ENCODE assay signal across 25 cellular contexts in genomic region chr13:37531054-37531453, GRCh38.
DNase-seq lines count a peak whose midpoint lies in the region; ATAC-seq, FAIRE-seq and TF ChIP-seq lines count a peak whose summit lies in the region.
"Had no signal": no experiment of that assay in that cellular context is flagged by ENCODE, and none has a peak within 500 bp of the region (broad histone marks: within the 10 kb centered on the region; RNA-seq: fewer than 3 reads in every experiment).

No MANE protein-coding gene starts in this region.

- H3K9me3 Mint-ChIP-seq in GM23338 (peaks cover 3% of the 10 kb centered on the region; the same call in 1 of the 3 replicates), astrocyte (ENCODE audit: unreplicated experiment) (peaks cover 5% of the 10 kb centered on the region)

- H3K4me1 ChIP-seq in GM23338 (ENCODE audit: insufficient read depth) = no peaks in the 10 kb centered on the region
- H3K4me1 ChIP-seq in astrocyte (ENCODE audit: insufficient read depth, low read length) = peaks cover 4% of the 10 kb centered on the region
- no peaks in the 10 kb centered on the region for H3K4me1 ChIP-seq in right cardiac atrium (ENCODE audit: control insufficient read depth, insufficient read depth, low read length)
- H3K4me1 ChIP-seq: body of pancreas, neural progenitor cell, uterus had no signal

- H3K79me2 ChIP-seq in GM23338 (replicated peaks; ENCODE audit: insufficient read depth) (no peaks in the 10 kb centered on the region), astrocyte (ENCODE audit: insufficient read depth, low read length) (no peaks in the 10 kb centered on the region)

- H3F3A ChIP-seq in GM23338 (replicated peaks; ENCODE audit: low read depth) = no peaks in the 10 kb centered on the region

- H3K4me1 Mint-ChIP-seq in GM23338 (0 out of 3 replicates have a peak, but pooled peaks cover 2% of the 10 kb centered on the region), astrocyte (ENCODE audit: low read depth, unreplicated experiment) (peaks cover 1% of the 10 kb centered on the region)
- H3K4me1 Mint-ChIP-seq: activated naive CD8-positive, alpha-beta T cell treated with anti-CD3 and anti-CD28 coated beads for 36 hours; neural progenitor cell; stimulated activated naive B cell treated with anti-CD40 and anti-IgM and Interleukin-4, amounts not matched to agents 10 μg/mL and 1 μg/mL and 100 μg/mL, for 72 hours had no signal

- H3K27ac Mint-ChIP-seq in GM23338 (peak overlapping the region; percentile 34; the same call in 1 of the 2 replicates), astrocyte (ENCODE audit: unreplicated experiment) (peak overlapping the region; percentile 92)
- H3K27ac Mint-ChIP-seq: activated naive CD8-positive, alpha-beta T cell treated with anti-CD3 and anti-CD28 coated beads for 36 hours; CD8-positive, alpha-beta T cell; neural progenitor cell; stimulated activated naive B cell treated with anti-CD40 and anti-IgM and Interleukin-4, amounts not matched to agents 10 μg/mL and 1 μg/mL and 100 μg/mL, for 72 hours had no signal

- no peaks in the 10 kb centered on the region for H3K27me3 ChIP-seq in GM23338 (ENCODE audit: insufficient read depth)
- H3K27me3 ChIP-seq in astrocyte (ENCODE audit: insufficient read depth, low read length) = no peaks in the 10 kb centered on the region
- no peaks in the 10 kb centered on the region for H3K27me3 ChIP-seq in right cardiac atrium (ENCODE audit: control insufficient read depth, insufficient read depth)
- H3K27me3 ChIP-seq: body of pancreas, neural progenitor cell, uterus had no signal

- DNase-seq in GM23338 (ENCODE audit: low spot score) (no peak), astrocyte (ENCODE audit: low read depth) (peak; percentile 97), fibroblast of the aortic adventitia (ENCODE audit: low read depth) (peak; percentile 88), RPMI8226 (no peak), right cardiac atrium (no peak)
- no peak for DNase-seq in activated CD8-positive, alpha-beta memory T cell treated with anti-CD3 and anti-CD28 coated beads for 24 hours
- DNase-seq: activated effector memory CD4-positive, alpha-beta T cell treated with anti-CD3 and anti-CD28 coated beads, Interleukin-2, amount 50 U/mL, for 16 hours; activated naive CD8-positive, alpha-beta T cell treated with anti-CD3 and anti-CD28 coated beads for 36 hours; body of pancreas; CD8-positive, alpha-beta T cell; DMS 273 treated with DMSO at 0.1 percent for 48 hours; effector memory CD4-positive, alpha-beta T cell; erythroblast; NCI-H1436 treated with DMSO at 0.1 percent for 48 hours; NCI-H2107; stimulated activated CD4-positive, alpha-beta T cell treated with anti-CD3 and anti-CD28 coated beads, Interleukin-15, amount 100 ng/mL, for 24 hours; stimulated activated naive B cell treated with anti-CD40 and anti-IgM and Interleukin-4, amounts not matched to agents 10 μg/mL and 1 μg/mL and 100 μg/mL, for 72 hours; uterus had no signal

- peak overlapping the region; percentile 38 for H3K9ac ChIP-seq in astrocyte (ENCODE audit: low read length)
- H3K9ac ChIP-seq: KMS-11, neural progenitor cell had no signal

- H3K36me3 Mint-ChIP-seq in GM23338 (ENCODE audit: low read depth) (peaks cover 3% of the 10 kb centered on the region; the same call in 1 of the 3 replicates), astrocyte (ENCODE audit: low read depth, unreplicated experiment) (no peaks in the 10 kb centered on the region)
- H3K36me3 Mint-ChIP-seq: CD8-positive, alpha-beta T cell; neural progenitor cell; stimulated activated naive B cell treated with anti-CD40 and anti-IgM and Interleukin-4, amounts not matched to agents 10 μg/mL and 1 μg/mL and 100 μg/mL, for 72 hours had no signal

- no peak overlapping the region for H3K4me3 Mint-ChIP-seq in GM23338
- no peak overlapping the region for H3K4me3 Mint-ChIP-seq in astrocyte (ENCODE audit: unreplicated experiment)
- H3K4me3 Mint-ChIP-seq: activated naive CD8-positive, alpha-beta T cell treated with anti-CD3 and anti-CD28 coated beads for 36 hours; CD8-positive, alpha-beta T cell; neural progenitor cell; stimulated activated naive B cell treated with anti-CD40 and anti-IgM and Interleukin-4, amounts not matched to agents 10 μg/mL and 1 μg/mL and 100 μg/mL, for 72 hours had no signal

- FAIRE-seq in astrocyte (lab: Jason Lieb, UNC) = peak; percentile 90
- FAIRE-seq: G401.6 had no signal

- ATAC-seq in GM23338 (no peak), right cardiac atrium (no peak), GM18907 (IDR thresholded peaks at IDR 0.05; ENCODE audit: unreplicated experiment) (no peak)
- ATAC-seq: body of pancreas; CD8-positive, alpha-beta T cell; HCT116; sciatic nerve; stimulated activated naive B cell treated with anti-CD40 and anti-IgM and Interleukin-4, amounts not matched to agents 10 μg/mL and 1 μg/mL and 100 μg/mL, for 72 hours had no signal

- no peaks in the 10 kb centered on the region for H3K36me3 ChIP-seq in GM23338 (ENCODE audit: insufficient read depth)
- H3K36me3 ChIP-seq in astrocyte (ENCODE audit: insufficient read depth, low read length) = no peaks in the 10 kb centered on the region
- H3K36me3 ChIP-seq: neural progenitor cell, uterus had no signal

- intact Hi-C loops in right cardiac atrium (cut with DNase I) = loop anchor here in 1 of 4 donors (5.0 kb wide), 1 partner anchor 46 kb away; no protein-coding TSS in a partner anchor

- H2AFZ ChIP-seq in GM23338 (no peak overlapping the region), astrocyte (ENCODE audit: low read depth, low read length) (no peak overlapping the region)
- H2AFZ ChIP-seq: neural progenitor cell had no signal

- H3K4me2 ChIP-seq in GM23338 (no peak overlapping the region), astrocyte (ENCODE audit: low read length) (no peak overlapping the region)
- H3K4me2 ChIP-seq: KMS-11, neural progenitor cell had no signal

- H3K27me3 Mint-ChIP-seq in GM23338 (ENCODE audit: insufficient read depth, low read depth, poor library complexity) (peaks cover 2% of the 10 kb centered on the region), astrocyte (ENCODE audit: low read depth, unreplicated experiment) (no peaks in the 10 kb centered on the region)
- H3K27me3 Mint-ChIP-seq: stimulated activated naive B cell treated with anti-CD40 and anti-IgM and Interleukin-4, amounts not matched to agents 10 μg/mL and 1 μg/mL and 100 μg/mL, for 72 hours had no signal

- H4K20me1 ChIP-seq in GM23338 (replicated peaks; ENCODE audit: insufficient read depth) (no peaks in the 10 kb centered on the region), astrocyte (ENCODE audit: insufficient read depth, low read length) (no peaks in the 10 kb centered on the region)

- 72% methylated on average over 2 of the region's 2 CpGs for WGBS in right cardiac atrium

- H3K9me3 ChIP-seq in astrocyte (ENCODE audit: insufficient read depth, low read depth, low read length) (peaks cover 3% of the 10 kb centered on the region), right cardiac atrium (ENCODE audit: control insufficient read depth, low read length) (no peaks in the 10 kb centered on the region)
- H3K9me3 ChIP-seq: uterus had no signal

- TF ChIP-seq CTCF in GM23338 (conservative IDR thresholded peaks at IDR 0.05; ENCODE audit: low read depth in 2 of 2) (no peak), astrocyte (IDR thresholded peaks at IDR 0.05; ENCODE audit: insufficient read depth, low read depth, low read length) (no peak), fibroblast of the aortic adventitia (IDR thresholded peaks at IDR 0.05; ENCODE audit: insufficient read depth, low read length) (no peak)

- no peaks in the 10 kb centered on the region for H3K9me2 ChIP-seq in GM23338 (ENCODE audit: insufficient read depth)

- no peak overlapping the region for H3K27ac ChIP-seq in GM23338 (ENCODE audit: low read depth)
- H3K27ac ChIP-seq in astrocyte (ENCODE audit: low read depth, low read length) = peak overlapping the region; percentile 73
- H3K27ac ChIP-seq in right cardiac atrium (ENCODE audit: low read length) = no peak overlapping the region
- H3K27ac ChIP-seq: body of pancreas, KMS-11, neural progenitor cell, RWPE1, uterus had no signal

- H3K4me3 ChIP-seq in GM23338 (no peak overlapping the region), astrocyte (ENCODE audit: insufficient read depth, low read depth, low read length) (no peak overlapping the region), fibroblast of the aortic adventitia (ENCODE audit: low read depth, low read length) (no peak overlapping the region), right cardiac atrium (ENCODE audit: low read length) (no peak overlapping the region)
- H3K4me3 ChIP-seq: body of pancreas, neural progenitor cell, uterus had no signal

TF ChIP-seq in GM23338, 12 proteins besides CTCF, POLR2A, EP300 and RAD21 (continues in another document):
- no peak for TF ChIP-seq EZH2phosphoT487 (IDR thresholded peaks at IDR 0.05; ENCODE audit: unreplicated experiment)

Comparison
In these comparisons a context has a peak if more than half of its experiments do, and no peak if none do; other contexts are left out.
1. DNase-seq: peak in astrocyte (single experiment) and fibroblast of the aortic adventitia (single experiment); none in GM23338 (single experiment), RPMI8226 (single experiment), right cardiac atrium (0 of 3) and activated CD8-positive, alpha-beta memory T cell treated with anti-CD3 and anti-CD28 coated beads for 24 hours (single experiment).